30 cellular contexts compared by ENCODE assay signal in the genomic region with DNA sequence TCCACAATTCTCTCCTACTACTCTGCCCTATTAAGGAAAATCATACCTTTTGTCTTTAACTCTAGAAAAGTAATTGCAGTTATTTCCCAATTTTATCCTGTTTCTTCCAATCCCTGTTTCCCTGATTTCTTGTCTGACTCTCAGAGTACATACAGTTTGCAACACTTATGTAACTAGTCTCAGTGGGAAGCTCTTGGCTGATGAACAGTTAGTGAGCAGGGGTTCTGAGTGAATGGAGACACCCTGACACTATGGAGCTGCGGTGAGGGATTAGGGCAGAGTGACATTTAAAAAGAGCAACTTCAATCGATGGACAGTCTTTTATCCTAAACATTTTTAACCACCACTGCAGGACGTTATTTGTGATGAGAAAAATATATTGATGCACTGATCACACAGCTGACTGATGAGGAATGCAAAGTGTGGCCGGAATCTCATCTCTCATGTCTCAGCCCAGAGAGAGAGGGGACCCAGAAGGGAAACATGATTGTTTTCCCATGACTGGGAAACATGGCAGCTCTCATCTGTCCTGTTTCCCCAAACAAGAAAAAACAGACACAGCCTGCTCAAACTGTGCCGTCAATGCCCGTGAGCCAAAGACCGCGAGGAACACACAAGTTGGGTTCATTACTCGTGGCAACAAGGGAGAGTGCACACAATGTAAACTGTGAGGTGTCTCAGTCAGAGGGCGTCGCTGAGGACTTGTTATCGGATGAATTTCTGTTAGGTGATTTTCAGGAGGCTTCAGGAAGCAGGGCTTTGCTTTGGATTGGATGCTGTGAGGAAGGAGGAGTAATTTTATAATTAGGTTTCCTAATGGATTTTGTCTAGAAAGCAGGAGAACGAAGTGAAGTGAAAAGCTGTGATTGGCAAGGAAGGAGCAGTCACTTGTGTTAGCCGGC. TPM values are rescaled to one million over a fixed set of nuclear protein-coding genes. Genes with fewer than 3 reads are reported as not detected.
A peak's percentile ranks its signal among the peaks of the same experiment; 100 is the strongest.
DNase-seq lines count a peak whose midpoint lies in the region; TF ChIP-seq lines count a peak whose summit lies in the region.
"Had no signal": no experiment of that assay in that cellular context is flagged by ENCODE, and none has a peak within 500 bp of the region (broad histone marks: within the 10 kb centered on the region; RNA-seq: fewer than 3 reads in every experiment).

No MANE protein-coding gene starts in this region.

- H2AFZ ChIP-seq in hepatocyte (no peak overlapping the region), PC-9 (no peak overlapping the region)

- H3K4me1 ChIP-seq in hepatocyte (ENCODE audit: insufficient read depth) (peaks cover 4% of the 10 kb centered on the region), PC-9 (replicated peaks; ENCODE audit: insufficient read depth) (no peaks in the 10 kb centered on the region)
- H3K4me1 ChIP-seq: ascending aorta, spleen, uterus had no signal

- no peak overlapping the region for H3K27ac ChIP-seq in brain microvascular endothelial cell
- H3K27ac ChIP-seq in hepatocyte: no peak overlapping the region
- H3K27ac ChIP-seq in PC-9: no peak overlapping the region
- H3K27ac ChIP-seq: ascending aorta, RWPE1, spleen, uterus had no signal

- no peak overlapping the region for H3K27ac Mint-ChIP-seq in MCF 10A (ENCODE audit: low read depth, unreplicated experiment)
- H3K27ac Mint-ChIP-seq: activated CD4-positive, alpha-beta T cell treated with anti-CD3 and anti-CD28 coated beads for 36 hours; activated T-cell treated with anti-CD3 and anti-CD28 coated beads, Interleukin-2, amount 50 U/mL, for 72 hours; B cell; dendritic cell treated with granulocyte-macrophage colony-stimulating factor and Interleukin-4, amounts not matched to agents 40 ng/mL and 50 ng/mL, for 4 days; progenitor cell of endocrine pancreas had no signal

- H3K9me2 ChIP-seq in hepatocyte (replicated peaks; ENCODE audit: insufficient read depth) (no peaks in the 10 kb centered on the region), PC-9 (ENCODE audit: insufficient read depth) (no peaks in the 10 kb centered on the region)

- H4K20me1 ChIP-seq in hepatocyte (ENCODE audit: insufficient read depth, poor library complexity, severe bottlenecking) (no peaks in the 10 kb centered on the region), PC-9 (ENCODE audit: insufficient read depth) (no peaks in the 10 kb centered on the region)

- no peak for TF ChIP-seq CTCF in brain microvascular endothelial cell (IDR thresholded peaks at IDR 0.05; ENCODE audit: low read depth, low read length, missing control alignments)
- no peak for TF ChIP-seq CTCF in hepatocyte (IDR thresholded peaks at IDR 0.05; ENCODE audit: poor library complexity)
- no peak for TF ChIP-seq CTCF in MCF 10A (IDR thresholded peaks at IDR 0.05; ENCODE audit: unreplicated experiment)
- TF ChIP-seq CTCF in PC-9 (conservative IDR thresholded peaks at IDR 0.05): no peak

- CTCF ChIA-PET in MCF 10A (lab: Yijun Ruan, JAX) (no interaction called here), PC-9 (lab: Charles Lee) (interaction anchor here (0.6 kb wide), 1 partner anchor 9 kb away, joined by 10 read pairs; no protein-coding TSS in a partner anchor)

- peaks cover 5% of the 10 kb centered on the region for H3K4me1 Mint-ChIP-seq in MCF 10A (ENCODE audit: insufficient read depth, unreplicated experiment)
- H3K4me1 Mint-ChIP-seq: B cell had no signal

- 69% methylated on average over 14 of the region's 14 CpGs for WGBS in hepatocyte (ENCODE audit: low lambda C conversion rate, missing lambda C conversion rate)

- POLR2A ChIA-PET in MCF 10A (lab: Yijun Ruan, JAX) (interaction anchor here (1.2 kb wide), 1 partner anchor 12 kb away, joined by 3 read pairs; no protein-coding TSS in a partner anchor), PC-9 (lab: Charles Lee; ENCODE audit: unreplicated experiment) (no interaction called here)

- no peaks in the 10 kb centered on the region for H3K9me3 ChIP-seq in hepatocyte (ENCODE audit: low read depth)
- H3K9me3 ChIP-seq in PC-9 (ENCODE audit: insufficient read depth, low read depth): peaks cover 6% of the 10 kb centered on the region; the same call in 1 of the 2 replicates
- H3K9me3 ChIP-seq: ascending aorta, spleen, uterus had no signal

- H3K9me3 Mint-ChIP-seq in MCF 10A (ENCODE audit: unreplicated experiment): no peaks in the 10 kb centered on the region
- H3K9me3 Mint-ChIP-seq: activated T-cell treated with anti-CD3 and anti-CD28 coated beads, Interleukin-2, amount 50 U/mL, for 72 hours; dendritic cell treated with granulocyte-macrophage colony-stimulating factor and Interleukin-4, amounts not matched to agents 40 ng/mL and 50 ng/mL, for 4 days had no signal

- H3F3A ChIP-seq in PC-9 (ENCODE audit: insufficient read depth, low read depth): no peaks in the 10 kb centered on the region

- BruUV-seq in MCF 10A (replicated peaks; lab: Mats Ljungman, UMichigan) (no TSS peak), PC-9 (replicated peaks; lab: Mats Ljungman, UMichigan) (no TSS peak)

- no peaks in the 10 kb centered on the region for H3K36me3 ChIP-seq in brain microvascular endothelial cell (replicated peaks)
- H3K36me3 ChIP-seq in hepatocyte (replicated peaks; ENCODE audit: insufficient read depth, low read depth): no peaks in the 10 kb centered on the region
- no peaks in the 10 kb centered on the region for H3K36me3 ChIP-seq in PC-9 (ENCODE audit: low read depth)
- H3K36me3 ChIP-seq: ascending aorta, spleen, uterus had no signal

- no peaks in the 10 kb centered on the region for H3K36me3 Mint-ChIP-seq in MCF 10A (ENCODE audit: insufficient read depth, unreplicated experiment)

- DNase-seq in NCI-H748 (lab: John Stamatoyannopoulos, UW; ENCODE audit: unreplicated experiment): peak; percentile 39
- no peak for DNase-seq in NCI-H748 treated with DMSO at 0.1 percent for 48 hours (lab: John Stamatoyannopoulos, UW)
- peak; percentile 9 for DNase-seq in brain microvascular endothelial cell
- no peak for DNase-seq in hepatocyte (ENCODE audit: low spot score)
- peak; percentile 45 for DNase-seq in putamen (ENCODE audit: low spot score)
- DNase-seq in OCI-M2 (lab: John Stamatoyannopoulos, UW; ENCODE audit: unreplicated experiment): no peak
- DNase-seq in MCF 10A (ENCODE audit: unreplicated experiment): no peak
- no peak for DNase-seq in PC-9
- DNase-seq: activated CD4-positive, alpha-beta T cell treated with anti-CD3 and anti-CD28 coated beads for 36 hours; activated naive CD4-positive, alpha-beta T cell treated with anti-CD3 and anti-CD28 coated beads, Interleukin-2, amount 50 U/mL, for 16 hours; activated T-cell treated with anti-CD3 and anti-CD28 coated beads, Interleukin-2, amount 50 U/mL, for 72 hours; DMS79; H7; Kasumi-1; mesendoderm; NCI-H1048; NCI-H1930; spleen; stimulated activated CD4-positive, alpha-beta T cell treated with anti-CD3 and anti-CD28 coated beads, Interleukin-4, amount 100 ng/mL, for 4 hours; uterus had no signal

- intact Hi-C loops in MCF 10A (cut with micrococcal nuclease) (no loop called here), PC-9 (cut with micrococcal nuclease; ENCODE audit: unreplicated experiment) (no loop called here)

- in situ Hi-C loops in brain microvascular endothelial cell (cut with HindIII; ENCODE audit: low pct_ligation_motif_present, low sequenced_read_pairs): no loop called here

- H3K27me3 ChIP-seq in brain microvascular endothelial cell (replicated peaks): no peaks in the 10 kb centered on the region
- no peaks in the 10 kb centered on the region for H3K27me3 ChIP-seq in hepatocyte
- peaks cover 49% of the 10 kb centered on the region for H3K27me3 ChIP-seq in PC-9 (ENCODE audit: insufficient read depth, low read depth)
- H3K27me3 ChIP-seq: ascending aorta, uterus had no signal

- H3K79me2 ChIP-seq in hepatocyte: no peaks in the 10 kb centered on the region
- no peaks in the 10 kb centered on the region for H3K79me2 ChIP-seq in PC-9 (ENCODE audit: low read depth)

- no peak overlapping the region for H3K4me3 Mint-ChIP-seq in MCF 10A (ENCODE audit: unreplicated experiment)
- H3K4me3 Mint-ChIP-seq: activated CD4-positive, alpha-beta T cell treated with anti-CD3 and anti-CD28 coated beads for 36 hours; activated T-cell treated with anti-CD3 and anti-CD28 coated beads, Interleukin-2, amount 50 U/mL, for 72 hours; B cell; dendritic cell treated with granulocyte-macrophage colony-stimulating factor and Interleukin-4, amounts not matched to agents 40 ng/mL and 50 ng/mL, for 4 days had no signal

- peak overlapping the region; percentile 27 for H3K4me2 ChIP-seq in hepatocyte
- no peak overlapping the region for H3K4me2 ChIP-seq in PC-9

- H3K4me3 ChIP-seq in brain microvascular endothelial cell (ENCODE audit: low read depth, low read length): no peak overlapping the region
- no peak overlapping the region for H3K4me3 ChIP-seq in hepatocyte
- no peak overlapping the region for H3K4me3 ChIP-seq in PC-9
- H3K4me3 ChIP-seq: ascending aorta, spleen, uterus had no signal

- peaks cover 27% of the 10 kb centered on the region for H3K27me3 Mint-ChIP-seq in MCF 10A (ENCODE audit: insufficient read depth, unreplicated experiment)
- H3K27me3 Mint-ChIP-seq: B cell had no signal

RNA-seq across cellular contexts. Expression of gene SLC6A13, which starts 5.2 kb away (rescaled TPM):
- total RNA-seq in hepatocyte (1.9 and 3.8 TPM in 2 replicates), MCF 10A (2022) (0.72 and 1.3 TPM in 2 replicates), PC-9 (2021) (not detected in 2 replicates)
- 5.9 and 13.0 TPM in 2 replicates for polyA plus RNA-seq in hepatocyte
- total RNA-seq: A172, ascending aorta, endothelial cell of umbilical vein, H7, HT1080 had no signal

RNA-seq across cellular contexts. Expression of gene SLC6A12, which starts 53.9 kb away (rescaled TPM):
- 7.9 and 10.3 TPM in 2 replicates for total RNA-seq in hepatocyte
- polyA plus RNA-seq in hepatocyte: 3.9 and 6.1 TPM in 2 replicates
- not detected in 2 replicates for total RNA-seq in MCF 10A (2022)
- not detected in 2 replicates for total RNA-seq in PC-9 (2021)
- total RNA-seq: B cell, endothelial cell of umbilical vein, HT1080, NCI-H460 had no signal
- polyA plus RNA-seq: endothelial cell of umbilical vein, keratinocyte had no signal

Comparison
In these comparisons a context has a peak if more than half of its experiments do, and no peak if none do; other contexts are left out.
1. DNase-seq: peak in NCI-H748 (single experiment), brain microvascular endothelial cell (single experiment) and putamen (single experiment); none in NCI-H748 treated with DMSO at 0.1 percent for 48 hours (single experiment), hepatocyte (single experiment), OCI-M2 (single experiment), MCF 10A (single experiment) and PC-9 (0 of 2).